18 cellular contexts compared by ENCODE assay signal in the genomic region with DNA sequence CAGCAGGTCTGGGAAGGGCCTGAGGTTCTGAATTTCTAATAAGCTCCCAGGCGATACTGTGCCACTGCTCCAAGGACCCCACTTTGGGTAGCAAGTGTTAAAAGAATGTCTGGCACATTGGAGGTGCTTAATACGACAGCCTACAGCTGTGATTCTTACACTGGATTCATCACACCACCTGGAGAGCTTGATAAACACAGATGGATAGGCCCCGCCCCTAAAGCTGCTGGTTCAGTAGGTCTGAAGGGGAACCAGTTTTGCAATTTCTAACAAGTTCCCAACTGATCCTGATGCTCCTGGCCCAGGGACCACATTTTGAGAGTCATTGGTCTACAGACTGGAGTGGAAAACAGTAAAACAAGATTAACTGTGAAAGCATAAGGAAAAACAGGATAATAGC.
A peak's percentile ranks its signal among the peaks of the same experiment; 100 is the strongest.
DNase-seq lines count a peak whose midpoint lies in the region; ATAC-seq and TF ChIP-seq lines count a peak whose summit lies in the region.
"Had no signal": no experiment of that assay in that cellular context is flagged by ENCODE, and none has a peak within 500 bp of the region (broad histone marks: within the 10 kb centered on the region; RNA-seq: fewer than 3 reads in every experiment).

No MANE protein-coding gene starts in this region.

- H3K9me3 ChIP-seq in neural progenitor cell (ENCODE audit: low read depth) = no peaks in the 10 kb centered on the region
- H3K9me3 ChIP-seq: SJSA1 had no signal

- no peaks in the 10 kb centered on the region for H3K27me3 Mint-ChIP-seq in neural progenitor cell (ENCODE audit: insufficient read depth, low read depth)

- H3K4me1 Mint-ChIP-seq in neural progenitor cell = peaks cover 11% of the 10 kb centered on the region
- H3K4me1 Mint-ChIP-seq: CD4-positive, CD25-positive, alpha-beta regulatory T cell had no signal

- no peak overlapping the region for H3K4me3 ChIP-seq in neural progenitor cell
- H3K4me3 ChIP-seq: SJSA1 had no signal

- H3K9me3 Mint-ChIP-seq in neural progenitor cell = no peaks in the 10 kb centered on the region
- H3K9me3 Mint-ChIP-seq: T-helper 2 cell treated with Interferon-gamma antibody and Interleukin-4, amounts not matched to agents 5 μg/mL and 100 μg/mL, for 36 hours had no signal

- H4K20me1 ChIP-seq in neural progenitor cell (ENCODE audit: low read depth) = no peaks in the 10 kb centered on the region

- intact Hi-C loops in left cardiac atrium (cut with DNase I) = no loop called here

- H3F3A ChIP-seq in neural progenitor cell (ENCODE audit: low read depth) = no peaks in the 10 kb centered on the region

- no peak overlapping the region for H3K27ac ChIP-seq in neural progenitor cell
- H3K27ac ChIP-seq: SJSA1 had no signal

- H3K27me3 ChIP-seq in neural progenitor cell = no peaks in the 10 kb centered on the region
- H3K27me3 ChIP-seq: SJSA1 had no signal

- no peak overlapping the region for H3K4me3 Mint-ChIP-seq in neural progenitor cell
- H3K4me3 Mint-ChIP-seq: CD4-positive, CD25-positive, alpha-beta regulatory T cell; T-helper 2 cell treated with Interferon-gamma antibody and Interleukin-4, amounts not matched to agents 5 μg/mL and 100 μg/mL, for 36 hours had no signal

- no peak for ATAC-seq in HG03457 (IDR thresholded peaks at IDR 0.05; ENCODE audit: unreplicated experiment)
- no peak for ATAC-seq in left cardiac atrium
- ATAC-seq: PC-3 had no signal

- no peaks in the 10 kb centered on the region for H3K79me2 ChIP-seq in neural progenitor cell (ENCODE audit: low read depth)

- no peaks in the 10 kb centered on the region for H3K36me3 ChIP-seq in neural progenitor cell
- H3K36me3 ChIP-seq: SJSA1 had no signal

- no peaks in the 10 kb centered on the region for H3K36me3 Mint-ChIP-seq in neural progenitor cell
- H3K36me3 Mint-ChIP-seq: CD4-positive, CD25-positive, alpha-beta regulatory T cell had no signal

- H3K4me1 ChIP-seq in neural progenitor cell = peaks cover 6% of the 10 kb centered on the region
- H3K4me1 ChIP-seq: SJSA1 had no signal

- H2AFZ ChIP-seq in neural progenitor cell (replicated peaks) = peak overlapping the region; percentile 50

- no peak for TF ChIP-seq CTCF in neural progenitor cell (IDR thresholded peaks at IDR 0.05)

- no peak overlapping the region for H3K4me2 ChIP-seq in neural progenitor cell

- H3K27ac Mint-ChIP-seq in neural progenitor cell = no peak overlapping the region
- H3K27ac Mint-ChIP-seq: CD4-positive, CD25-positive, alpha-beta regulatory T cell; T-helper 2 cell treated with Interferon-gamma antibody and Interleukin-4, amounts not matched to agents 5 μg/mL and 100 μg/mL, for 36 hours had no signal

- peak; percentile 55 for DNase-seq in NCI-H748 (lab: John Stamatoyannopoulos, UW; ENCODE audit: unreplicated experiment)
- no peak for DNase-seq in NCI-H748 treated with DMSO at 0.1 percent for 48 hours (lab: John Stamatoyannopoulos, UW)
- peak; percentile 90 for DNase-seq in NCI-H2171 (lab: John Stamatoyannopoulos, UW)
- DNase-seq in NCI-H82 treated with DMSO at 0.1 percent for 48 hours (lab: John Stamatoyannopoulos, UW; ENCODE audit: unreplicated experiment) = peak; percentile 4
- DNase-seq in neural progenitor cell (ENCODE audit: low spot score) = no peak
- DNase-seq in left cardiac atrium = no peak
- no peak for DNase-seq in C1 segment of cervical spinal cord (lab: John Stamatoyannopoulos, UW)
- DNase-seq: AML-193; CD4-positive, CD25-positive, alpha-beta regulatory T cell; IMR-90; Kasumi-1; NCI-H1436; NCI-H226; PC-3; SW 1271 had no signal

- no peak overlapping the region for H3K9ac ChIP-seq in neural progenitor cell

Comparison
In these comparisons a context has a peak if more than half of its experiments do, and no peak if none do; other contexts are left out.
1. DNase-seq: peak in NCI-H748 (single experiment), NCI-H2171 (single experiment) and NCI-H82 treated with DMSO at 0.1 percent for 48 hours (single experiment); none in NCI-H748 treated with DMSO at 0.1 percent for 48 hours (single experiment), neural progenitor cell (single experiment), left cardiac atrium (single experiment) and C1 segment of cervical spinal cord (0 of 14).